29 cellular contexts compared by ENCODE assay signal in the genomic region with DNA sequence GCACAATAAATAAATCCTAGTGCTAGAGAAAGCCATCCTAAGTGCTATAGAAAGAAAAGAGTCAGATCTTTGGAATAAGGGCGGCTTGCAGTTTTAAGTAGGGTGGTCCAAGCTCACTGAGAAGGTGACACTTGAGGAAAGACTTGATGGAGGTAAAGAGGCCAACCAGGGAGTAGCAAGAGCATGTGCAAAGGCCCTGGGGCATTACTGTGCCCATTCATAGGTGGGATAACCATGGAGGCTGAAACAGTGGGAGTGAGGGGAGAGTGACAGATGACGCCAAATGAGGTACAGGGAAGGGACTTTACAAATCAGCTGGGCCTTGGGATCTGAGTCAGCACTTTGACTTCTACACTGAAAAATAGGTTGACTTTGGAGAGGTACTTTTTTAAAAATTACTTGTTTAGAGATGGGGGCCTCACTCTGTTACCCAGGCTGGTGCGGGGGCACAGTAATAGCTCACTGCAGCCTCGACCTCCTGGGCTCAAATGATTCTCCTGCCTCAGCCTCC.
DNase-seq lines count a peak whose midpoint lies in the region; ATAC-seq, FAIRE-seq and TF ChIP-seq lines count a peak whose summit lies in the region.
"Had no signal": no experiment of that assay in that cellular context is flagged by ENCODE, and none has a peak within 500 bp of the region (broad histone marks: within the 10 kb centered on the region; RNA-seq: fewer than 3 reads in every experiment).

No MANE protein-coding gene starts in this region.

- no peaks in the 10 kb centered on the region for H3K27me3 ChIP-seq in CD4-positive, alpha-beta memory T cell (ENCODE audit: insufficient read depth, low read length)
- H3K27me3 ChIP-seq in H1 (replicated peaks in 1 of 4; ENCODE audit: control insufficient read depth in 3 of 4, extremely low read depth in 1 of 4, insufficient read depth in 3 of 4, low read length in 3 of 4), result no peaks in the 10 kb centered on the region
- H3K27me3 ChIP-seq in gastrocnemius medialis, result no peaks in the 10 kb centered on the region
- H3K27me3 ChIP-seq in foreskin keratinocyte, result no peaks in the 10 kb centered on the region
- no peaks in the 10 kb centered on the region for H3K27me3 ChIP-seq in psoas muscle (ENCODE audit: insufficient read depth in 3 of 3, low read length in 2 of 3)

- H4K91ac ChIP-seq in H1 (replicated peaks; ENCODE audit: insufficient read length, low read length), result no peak overlapping the region

- H2BK5ac ChIP-seq in H1 (ENCODE audit: low read depth, low read length), result no peak overlapping the region

- no peak overlapping the region for H3K56ac ChIP-seq in H1 (replicated peaks; ENCODE audit: insufficient read length, low read depth, low read length)

- H2BK12ac ChIP-seq in H1 (ENCODE audit: low read depth, low read length), result no peak overlapping the region

- H3K4ac ChIP-seq in H1 (replicated peaks; ENCODE audit: insufficient read length, low read depth, low read length), result no peak overlapping the region

- no peak for DNase-seq in activated CD4-positive, alpha-beta T cell treated with anti-CD3 and anti-CD28 coated beads, Interleukin-2, amount 10 ng/mL, durations not matched to agents 7 days and 5 days
- DNase-seq in activated CD4-positive, alpha-beta T cell treated with anti-CD3 and anti-CD28 coated beads, Interleukin-2, amount 50 U/mL, for 1 hour, result no peak
- DNase-seq in CD4-positive, alpha-beta memory T cell, result no peak
- DNase-seq in H1 (ENCODE audit: low read depth in 1 of 2, low spot score in 2 of 2) (no peak), gastrocnemius medialis (no peak), foreskin keratinocyte (no peak), psoas muscle (no peak)
- no peak for DNase-seq in activated CD4-positive, CD25-positive, alpha-beta regulatory T cell (lab: John Stamatoyannopoulos, UW)
- DNase-seq: 8988T; AML-193; C1 segment of cervical spinal cord; Calu3; CD8-positive, alpha-beta memory T cell; DMS153; NCI-H1092 treated with DMSO at 0.1 percent for 48 hours; NCI-H1436 treated with DMSO at 0.1 percent for 48 hours; NCI-H2029; NCI-H2227 treated with DMSO at 0.1 percent for 48 hours; NCI-H510A treated with DMSO at 0.1 percent for 48 hours; NCI-H774; NK-92 treated with Interleukin-12 subunit alpha and Interleukin-12 subunit beta, amount 100 ng/mL, for 24 hours; SHP77 treated with DMSO at 0.1 percent for 48 hours had no signal

- H3K27ac ChIP-seq in CD4-positive, alpha-beta memory T cell (ENCODE audit: low read depth, low read length), result no peak overlapping the region
- H3K27ac ChIP-seq in H1 (ENCODE audit: low read depth, low read length) (no peak overlapping the region), gastrocnemius medialis (peak overlapping the region; percentile 89 to 92 (median 90)), foreskin keratinocyte (no peak overlapping the region), psoas muscle (no peak overlapping the region)
- H3K27ac ChIP-seq: RWPE1, SK-N-MC had no signal

- H3K79me2 ChIP-seq in H1 (ENCODE audit: control insufficient read depth in 1 of 2, insufficient read depth in 2 of 2, low read length in 2 of 2), result peaks cover 0 to 4% of the 10 kb centered on the region in 2 experiments; a peak in 2 of 4 replicates

- POLR2A ChIA-PET in activated CD4-positive, alpha-beta T cell treated with anti-CD3 and anti-CD28 coated beads, Interleukin-2, amount 10 ng/mL, durations not matched to agents 7 days and 5 days (lab: Charles Lee), result no interaction called here
- POLR2A ChIA-PET in CD4-positive, alpha-beta memory T cell (lab: Charles Lee; ENCODE audit: partially characterized antibody), result no interaction called here
- POLR2A ChIA-PET in H1 (lab: Charles Lee; ENCODE audit: partially characterized antibody), result interaction anchor here (0.7 kb wide), 1 partner anchor 11 kb away, joined by 3 read pairs; no protein-coding TSS in a partner anchor

- WGBS in H1 (ENCODE audit: extremely low coverage in 1 of 2, insufficient coverage in 1 of 2, insufficient read length in 1 of 2, insufficient replicate concordance in 2 of 2, low coverage in 1 of 2, low lambda C conversion rate in 2 of 2, missing lambda C conversion rate in 1 of 2), 2 experiments, result 90% methylated on average over 4 of the region's 4 CpGs; no CpG with 5 or more reads in 1 of the 2 experiments
- WGBS in psoas muscle, 3 donors, result 98 to 99% (median 99%) methylated on average over 4 of the region's 4 CpGs

- H3K4me1 Mint-ChIP-seq in activated CD4-positive, alpha-beta T cell treated with anti-CD3 and anti-CD28 coated beads, Interleukin-2, amount 10 ng/mL, durations not matched to agents 7 days and 5 days, result peaks cover 34% of the 10 kb centered on the region
- peaks cover 17 to 30% (median 22%) of the 10 kb centered on the region in 4 donors for H3K4me1 Mint-ChIP-seq in CD4-positive, alpha-beta memory T cell

- TF ChIP-seq CTCF in H1 (IDR thresholded peaks at IDR 0.05; ENCODE audit: control extremely low read depth in 1 of 3, insufficient read depth in 1 of 3, low read depth in 1 of 3, low read length in 3 of 3), result no peak
- no peak for TF ChIP-seq CTCF in gastrocnemius medialis (IDR thresholded peaks at IDR 0.05 in 4 of 5, conservative IDR thresholded peaks at IDR 0.05 in 1 of 5)
- TF ChIP-seq CTCF in foreskin keratinocyte (conservative IDR thresholded peaks at IDR 0.05), result no peak
- no peak for TF ChIP-seq CTCF in psoas muscle (IDR thresholded peaks at IDR 0.05)

- no peak for TF ChIP-seq EP300 in H1 (IDR thresholded peaks at IDR 0.05; ENCODE audit: borderline replicate concordance in 1 of 2, low read depth in 2 of 2, low read length in 2 of 2)

- no peaks in the 10 kb centered on the region for H3K27me3 Mint-ChIP-seq in activated CD4-positive, alpha-beta T cell treated with anti-CD3 and anti-CD28 coated beads, Interleukin-2, amount 10 ng/mL, durations not matched to agents 7 days and 5 days
- H3K27me3 Mint-ChIP-seq in CD4-positive, alpha-beta memory T cell, result no peaks in the 10 kb centered on the region
- H3K27me3 Mint-ChIP-seq: CD8-positive, alpha-beta memory T cell had no signal

- no peaks in the 10 kb centered on the region for H3K9me3 ChIP-seq in CD4-positive, alpha-beta memory T cell (ENCODE audit: control insufficient read depth in 1 of 2, low read length in 2 of 2)
- H3K9me3 ChIP-seq in H1 (ENCODE audit: insufficient read depth in 2 of 2, low read depth in 1 of 2, low read length in 1 of 2), result no peaks in the 10 kb centered on the region
- no peaks in the 10 kb centered on the region for H3K9me3 ChIP-seq in gastrocnemius medialis
- no peaks in the 10 kb centered on the region for H3K9me3 ChIP-seq in psoas muscle

- ATAC-seq in gastrocnemius medialis (no peak), foreskin keratinocyte (no peak), psoas muscle (no peak)

- no peak overlapping the region for H3K14ac ChIP-seq in H1 (ENCODE audit: insufficient read length)

- H3K9ac ChIP-seq in H1 (replicated peaks in 1 of 4; ENCODE audit: extremely low read depth in 1 of 4, low read depth in 3 of 4, low read length in 3 of 4), result no peak overlapping the region

- H3K4me1 ChIP-seq in CD4-positive, alpha-beta memory T cell (ENCODE audit: insufficient read depth, low read length), result peaks cover 22% of the 10 kb centered on the region
- H3K4me1 ChIP-seq in H1 (replicated peaks in 1 of 4; ENCODE audit: control insufficient read depth in 3 of 4, insufficient read depth in 4 of 4, low read length in 3 of 4), result no peaks in the 10 kb centered on the region
- H3K4me1 ChIP-seq in gastrocnemius medialis, result peaks cover 40 to 47% of the 10 kb centered on the region in 2 donors
- peaks cover 11% of the 10 kb centered on the region for H3K4me1 ChIP-seq in foreskin keratinocyte
- peaks cover 38% of the 10 kb centered on the region for H3K4me1 ChIP-seq in psoas muscle

- no peak overlapping the region for H3K4me3 ChIP-seq in CD4-positive, alpha-beta memory T cell (ENCODE audit: low read length in 2 of 2)
- H3K4me3 ChIP-seq in H1 (ENCODE audit: extremely low read depth in 1 of 4, insufficient read depth in 2 of 4, low read depth in 3 of 4, low read length in 4 of 4) (no peak overlapping the region), gastrocnemius medialis (no peak overlapping the region), psoas muscle (no peak overlapping the region)
- H3K4me3 ChIP-seq: SK-N-MC had no signal

- H3K4me3 Mint-ChIP-seq in activated CD4-positive, alpha-beta T cell treated with anti-CD3 and anti-CD28 coated beads, Interleukin-2, amount 10 ng/mL, durations not matched to agents 7 days and 5 days, result no peak overlapping the region
- no peak overlapping the region for H3K4me3 Mint-ChIP-seq in CD4-positive, alpha-beta memory T cell
- H3K4me3 Mint-ChIP-seq: CD8-positive, alpha-beta memory T cell had no signal

- peaks cover 0 to 10% of the 10 kb centered on the region in 2 experiments for H4K20me1 ChIP-seq in H1 (replicated peaks in 1 of 2; ENCODE audit: control insufficient read depth in 1 of 2, insufficient read depth in 2 of 2, low read length in 2 of 2)

- no peaks in the 10 kb centered on the region; the same call in 1 of the 2 replicates for H3K79me1 ChIP-seq in H1 (ENCODE audit: low read depth, low read length)

- no peaks in the 10 kb centered on the region for H3K9me3 Mint-ChIP-seq in activated CD4-positive, alpha-beta T cell treated with anti-CD3 and anti-CD28 coated beads, Interleukin-2, amount 10 ng/mL, durations not matched to agents 7 days and 5 days
- H3K9me3 Mint-ChIP-seq in CD4-positive, alpha-beta memory T cell, result peaks cover 0 to 4% (median 0%) of the 10 kb centered on the region in 8 donors
- H3K9me3 Mint-ChIP-seq: CD8-positive, alpha-beta memory T cell had no signal

- H3K23ac ChIP-seq in H1 (ENCODE audit: insufficient read length), result no peak overlapping the region

- H3K36me3 ChIP-seq in CD4-positive, alpha-beta memory T cell (ENCODE audit: insufficient read depth, low read length), result peaks cover 20% of the 10 kb centered on the region
- H3K36me3 ChIP-seq in H1 (ENCODE audit: control insufficient read depth in 2 of 4, insufficient read depth in 4 of 4, low read length in 3 of 4), result peaks cover 10 to 15% (median 13%) of the 10 kb centered on the region in 4 experiments; a peak in 5 of 8 replicates
- H3K36me3 ChIP-seq in gastrocnemius medialis, result peaks cover 0 to 8% of the 10 kb centered on the region in 2 donors
- peaks cover 0 to 12% of the 10 kb centered on the region in 2 donors for H3K36me3 ChIP-seq in psoas muscle (ENCODE audit: insufficient read depth in 1 of 2, low read depth in 1 of 2)

- H2AK5ac ChIP-seq in H1 (ENCODE audit: low read depth, low read length), result no peak overlapping the region

- no peak for TF ChIP-seq RAD21 in H1 (IDR thresholded peaks at IDR 0.05 in 1 of 2, conservative IDR thresholded peaks at IDR 0.05 in 1 of 2; ENCODE audit: low read depth in 2 of 2, low read length in 2 of 2)

- in situ Hi-C loops in gastrocnemius medialis (cut with MboI; ENCODE audit: low sequenced_read_pairs in 4 of 4), result loop anchor here in 1 of 4 donors (25.0 kb wide), 1 partner anchor 103 kb away; no protein-coding TSS in a partner anchor

- TF ChIP-seq POLR2A in H1 (IDR thresholded peaks at IDR 0.05; ENCODE audit: control extremely low read depth in 1 of 2, low read depth in 2 of 2, low read length in 2 of 2) (no peak), gastrocnemius medialis (IDR thresholded peaks at IDR 0.05) (no peak)

- FAIRE-seq in H1 (lab: Jason Lieb, UNC), result no peak
- FAIRE-seq: G401.6, GM12892, GM18507, GM19239, H54 had no signal

- peak overlapping the region; percentile 6 for H3K27ac Mint-ChIP-seq in activated CD4-positive, alpha-beta T cell treated with anti-CD3 and anti-CD28 coated beads, Interleukin-2, amount 10 ng/mL, durations not matched to agents 7 days and 5 days
- H3K27ac Mint-ChIP-seq in CD4-positive, alpha-beta memory T cell, result peak overlapping the region in 5 of 7 donors; percentile 24 to 62 (median 43)

- H4K5ac ChIP-seq in H1 (ENCODE audit: insufficient read length, low read depth, low read length), result no peak overlapping the region

- intact Hi-C loops in CD4-positive, alpha-beta memory T cell (cut with micrococcal nuclease), result no loop called here
- intact Hi-C loops in gastrocnemius medialis (cut with DNase I; ENCODE audit: low total_unique reads), result loop anchor here (5.0 kb wide), 2 partner anchors 88 to 113 kb away; no protein-coding TSS in a partner anchor
- intact Hi-C loops in psoas muscle (cut with DNase I), result loop anchor here in 1 of 2 donors (5.0 kb wide), 2 partner anchors 43 to 188 kb away; no protein-coding TSS in a partner anchor

- no peak overlapping the region for H2BK15ac ChIP-seq in H1 (ENCODE audit: low read length)

- no peaks in the 10 kb centered on the region for H3K23me2 ChIP-seq in H1 (ENCODE audit: low read depth, low read length)

- H2BK20ac ChIP-seq in H1 (ENCODE audit: low read length), result no peak overlapping the region

- CTCF ChIA-PET in activated CD4-positive, alpha-beta T cell treated with anti-CD3 and anti-CD28 coated beads, Interleukin-2, amount 10 ng/mL, durations not matched to agents 7 days and 5 days (lab: Charles Lee), result no interaction called here
- CTCF ChIA-PET in CD4-positive, alpha-beta memory T cell (lab: Charles Lee; ENCODE audit: partially characterized antibody), result interaction anchor here (0.6 kb wide), 1 partner anchor 20 kb away, joined by 3 read pairs; no protein-coding TSS in a partner anchor
- CTCF ChIA-PET in H1 (lab: Charles Lee; ENCODE audit: partially characterized antibody), result interaction anchor here (1.0 kb wide), 1 partner anchor 21 kb away, joined by 3 read pairs; no protein-coding TSS in a partner anchor

- no peak overlapping the region for H2BK120ac ChIP-seq in H1 (replicated peaks; ENCODE audit: low read depth, low read length)

- no peak overlapping the region for H2AFZ ChIP-seq in H1 (ENCODE audit: low read length)

- H4K8ac ChIP-seq in H1 (ENCODE audit: extremely low read depth, insufficient read depth, low read length), result no peak overlapping the region

- no peak overlapping the region for H3K4me2 ChIP-seq in H1 (ENCODE audit: insufficient read depth in 1 of 2, low read depth in 2 of 2, low read length in 2 of 2)

- H3K36me3 Mint-ChIP-seq in activated CD4-positive, alpha-beta T cell treated with anti-CD3 and anti-CD28 coated beads, Interleukin-2, amount 10 ng/mL, durations not matched to agents 7 days and 5 days (ENCODE audit: low read depth), result peaks cover 42% of the 10 kb centered on the region
- peaks cover 31 to 68% of the 10 kb centered on the region in 2 donors for H3K36me3 Mint-ChIP-seq in CD4-positive, alpha-beta memory T cell

- H3K18ac ChIP-seq in H1 (ENCODE audit: extremely low read depth, low read length), result no peak overlapping the region

Comparison
In these comparisons a context has a peak if more than half of its experiments do, and no peak if none do; other contexts are left out.
1. H3K27ac ChIP-seq: peak in gastrocnemius medialis (4 of 4); none in CD4-positive, alpha-beta memory T cell (single experiment), H1 (single experiment), foreskin keratinocyte (single experiment) and psoas muscle (single experiment).